ENCODE assay signal across 12 cellular contexts in genomic region chr2:1728821-1729220, GRCh38. TPM values are rescaled to one million over a fixed set of nuclear protein-coding genes. Genes with fewer than 3 reads are reported as not detected.
A peak's percentile ranks its signal among the peaks of the same experiment; 100 is the strongest.
DNase-seq lines count a peak whose midpoint lies in the region; TF ChIP-seq lines count a peak whose summit lies in the region.
"Had no signal": no experiment of that assay in that cellular context is flagged by ENCODE, and none has a peak within 500 bp of the region (broad histone marks: within the 10 kb centered on the region; RNA-seq: fewer than 3 reads in every experiment).

No MANE protein-coding gene starts in this region.

- in situ Hi-C loops in GM13976 (cut with MboI; ENCODE audit: low sequenced_read_pairs, unreplicated experiment): no loop called here

- H3K4me3 ChIP-seq in epithelial cell of proximal tubule (ENCODE audit: low read depth, low read length): peak overlapping the region; percentile 32
- H3K4me3 ChIP-seq: GM12878, testis had no signal

- DNase-seq in activated effector memory CD4-positive, alpha-beta T cell treated with anti-CD3 and anti-CD28 coated beads, Interleukin-2, amount 50 U/mL, for 16 hours: peak; percentile 55
- DNase-seq in activated effector memory CD4-positive, alpha-beta T cell treated with Interleukin-2 at 50 U/mL for 16 hours: no peak
- no peak for DNase-seq in epithelial cell of proximal tubule (ENCODE audit: low read depth)
- peak; percentile 86 for DNase-seq in myocyte (ENCODE audit: low read depth)
- no peak for DNase-seq in NCI-H526 treated with DMSO at 0.1 percent for 48 hours (lab: John Stamatoyannopoulos, UW)
- DNase-seq in GM13976 (ENCODE audit: low spot score): no peak
- DNase-seq in H4 (ENCODE audit: low spot score): no peak
- no peak for DNase-seq in SIG-M5 (lab: John Stamatoyannopoulos, UW)
- DNase-seq: hippocampal formation; stimulated activated CD4-positive, alpha-beta T cell treated with anti-CD3 and anti-CD28 coated beads, Interleukin-12 subunit alpha, Interleukin-12 subunit beta, amount 100 ng/mL, for 4 hours; testis had no signal

- no peak for TF ChIP-seq CTCF in epithelial cell of proximal tubule (conservative IDR thresholded peaks at IDR 0.05; ENCODE audit: low read depth, low read length)
- no peak for TF ChIP-seq CTCF in GM13976 (IDR thresholded peaks at IDR 0.05; ENCODE audit: borderline replicate concordance, control extremely low read depth, extremely low read depth, insufficient read depth, missing control alignments)

RNA-seq across cellular contexts. Expression of gene PXDN, which starts 15.5 kb away (rescaled TPM):
- 195 and 197 TPM in 2 replicates for total RNA-seq in epithelial cell of proximal tubule
- 52.7 and 69.3 TPM in 2 replicates for total RNA-seq in myocyte
- polyA plus RNA-seq in myocyte (2012): 212 TPM
- 147 and 171 TPM in 2 replicates for total RNA-seq in H4 (2014; rRNA removed; shearing (Covaris generic))

Comparison
In these comparisons a context has a peak if more than half of its experiments do, and no peak if none do; other contexts are left out.
1. DNase-seq: peak in activated effector memory CD4-positive, alpha-beta T cell treated with anti-CD3 and anti-CD28 coated beads, Interleukin-2, amount 50 U/mL, for 16 hours (single experiment) and myocyte (single experiment); none in activated effector memory CD4-positive, alpha-beta T cell treated with Interleukin-2 at 50 U/mL for 16 hours (single experiment), epithelial cell of proximal tubule (single experiment), NCI-H526 treated with DMSO at 0.1 percent for 48 hours (single experiment), GM13976 (single experiment), H4 (single experiment) and SIG-M5 (single experiment).